In genomic region chr10:47078393-47079163, GRCh38 we compare ENCODE assay signal across 18 cellular contexts.
"Had no signal": no experiment of that assay in that cellular context is flagged by ENCODE, and none has a peak within 500 bp of the region (broad histone marks: within the 10 kb centered on the region; RNA-seq: fewer than 3 reads in every experiment).

No MANE protein-coding gene starts in this region.

- H3K36me3 ChIP-seq: gastrocnemius medialis, heart right ventricle, left ventricle myocardium inferior, right lobe of liver, spleen had no signal

- DNase-seq: activated CD4-positive, alpha-beta T cell treated with anti-CD3 and anti-CD28 coated beads, Interleukin-2, amount 50 U/mL, for 4 hours; activated CD8-positive, alpha-beta memory T cell treated with anti-CD3 and anti-CD28 coated beads, Interleukin-2, amount 50 U/mL, for 4 hours; activated naive CD4-positive, alpha-beta T cell treated with Interleukin-2 at 50 U/mL for 16 hours; effector CD4-positive, alpha-beta T cell; gastrocnemius medialis; heart right ventricle; left ventricle myocardium inferior; midbrain; nucleus accumbens; right lobe of liver; spleen; stimulated activated CD4-positive, alpha-beta T cell treated with anti-CD3 and anti-CD28 coated beads, Interleukin-1b, Interleukin-23, amount 100 ng/mL, for 48 hours; stimulated activated naive CD4-positive, alpha-beta T cell had no signal

- H3K9me3 ChIP-seq: gastrocnemius medialis, heart right ventricle, left ventricle myocardium inferior, right lobe of liver, spleen had no signal

- H3K4me1 ChIP-seq: gastrocnemius medialis, left ventricle myocardium inferior, right lobe of liver, spleen had no signal

- H3K27ac ChIP-seq: coronary artery, gastrocnemius medialis, heart right ventricle, left ventricle myocardium inferior, right lobe of liver, spleen had no signal

- H3K4me3 ChIP-seq: coronary artery, gastrocnemius medialis, heart right ventricle, left ventricle myocardium inferior, right lobe of liver, spleen had no signal

- H3K27me3 ChIP-seq: gastrocnemius medialis, right lobe of liver had no signal

- ATAC-seq: activated CD4-positive, CD25-positive, alpha-beta regulatory T cell treated with anti-CD3 and anti-CD28 coated beads, Interleukin-2, amount 50 U/mL, for 24 hours; gastrocnemius medialis; heart right ventricle had no signal

- FAIRE-seq: keratinocyte, TTC549 had no signal

- H3K27ac Mint-ChIP-seq: progenitor cell of endocrine pancreas had no signal
